Comparison of ENCODE assay signal across 7 cellular contexts in the genomic region with DNA sequence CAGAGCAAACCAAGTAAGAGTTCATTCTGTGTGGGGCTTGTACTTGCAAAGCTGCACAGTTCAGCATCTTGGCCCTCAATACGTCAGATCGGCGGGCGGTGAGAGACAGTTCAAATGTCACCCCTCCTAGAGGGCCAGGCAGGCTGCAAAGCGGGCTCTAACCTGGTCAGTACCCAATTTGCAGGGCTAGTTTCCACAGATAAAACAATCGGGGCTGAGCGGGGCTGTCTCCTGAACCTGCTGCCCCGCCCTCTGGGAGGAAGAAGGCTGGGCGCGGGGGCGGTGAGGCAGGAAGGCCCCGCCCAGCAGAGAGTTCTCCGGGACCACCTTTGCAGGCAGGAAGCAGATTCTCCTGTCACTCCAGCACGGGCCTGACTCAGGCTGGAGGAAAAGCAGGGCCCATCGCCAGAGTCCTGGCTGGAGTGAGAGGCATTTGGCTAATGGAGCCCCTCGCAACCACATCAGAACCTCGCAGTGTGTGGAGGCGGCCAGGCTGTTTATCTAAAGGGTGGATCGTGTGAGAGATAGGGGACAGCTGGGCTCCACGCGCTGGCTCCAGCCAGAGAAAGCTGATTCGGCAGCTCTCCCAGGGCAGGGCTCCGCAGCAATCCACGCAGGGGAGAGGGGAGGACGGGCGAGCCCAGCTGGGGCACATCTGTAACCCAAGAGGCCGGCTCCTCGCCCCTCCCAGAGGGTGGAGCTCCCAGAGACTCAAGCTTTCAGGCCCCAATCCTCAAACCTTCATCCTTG.
DNase-seq lines count a peak whose midpoint lies in the region; ATAC-seq and TF ChIP-seq lines count a peak whose summit lies in the region.

No MANE protein-coding gene starts in this region.

- H3K27ac ChIP-seq in endodermal cell (ENCODE audit: low read depth, low read length) = peak overlapping the region; percentile 67

- peak overlapping the region; percentile 51 for H3K9ac ChIP-seq in endodermal cell (ENCODE audit: extremely low read depth, low read length, poor library complexity, severe bottlenecking)

- H3K4me1 ChIP-seq in endodermal cell (ENCODE audit: control insufficient read depth, insufficient read depth, low read length) = peaks cover 3% of the 10 kb centered on the region

- peak; percentile 77 for DNase-seq in NCI-H2171 treated with DMSO at 0.1 percent for 48 hours (lab: John Stamatoyannopoulos, UW)
- peak; percentile 84 for DNase-seq in activated CD8-positive, alpha-beta memory T cell treated with anti-CD3 and anti-CD28 coated beads for 24 hours
- peak; percentile 95 for DNase-seq in endodermal cell
- peak; percentile 71 for DNase-seq in mucosa of gallbladder (ENCODE audit: low spot score)
- DNase-seq in stimulated activated effector memory CD8-positive, alpha-beta T cell treated with anti-CD3 and anti-CD28 coated beads, Interleukin-12 subunit alpha, Interleukin-12 subunit beta, amount 100 ng/mL, for 72 hours (ENCODE audit: low spot score in 2 of 2) = peak; percentile 45 to 76

- H3K27ac Mint-ChIP-seq in endodermal cell = peak overlapping the region; percentile 95
- H3K27ac Mint-ChIP-seq in stimulated activated effector memory CD8-positive, alpha-beta T cell treated with anti-CD3 and anti-CD28 coated beads, Interleukin-12 subunit alpha, Interleukin-12 subunit beta, amount 100 ng/mL, for 72 hours = peak overlapping the region; percentile 94

- H3K9me3 ChIP-seq in endodermal cell (ENCODE audit: control insufficient read depth, low read length) = no peaks in the 10 kb centered on the region

- no peaks in the 10 kb centered on the region for H3K36me3 ChIP-seq in endodermal cell (ENCODE audit: control insufficient read depth, insufficient read depth, low read length)

- peaks cover 25% of the 10 kb centered on the region for H3K4me1 Mint-ChIP-seq in endodermal cell
- H3K4me1 Mint-ChIP-seq in stimulated activated effector memory CD8-positive, alpha-beta T cell treated with anti-CD3 and anti-CD28 coated beads, Interleukin-12 subunit alpha, Interleukin-12 subunit beta, amount 100 ng/mL, for 72 hours = peaks cover 24% of the 10 kb centered on the region

- H3K4me3 ChIP-seq in endodermal cell (ENCODE audit: low read length) = peak overlapping the region; percentile 73

- peak overlapping the region; percentile 65 for H3K4me3 Mint-ChIP-seq in endodermal cell
- peak overlapping the region; percentile 82 for H3K4me3 Mint-ChIP-seq in stimulated activated effector memory CD8-positive, alpha-beta T cell treated with anti-CD3 and anti-CD28 coated beads, Interleukin-12 subunit alpha, Interleukin-12 subunit beta, amount 100 ng/mL, for 72 hours

- H3K36me3 Mint-ChIP-seq in endodermal cell (ENCODE audit: low read depth) = no peaks in the 10 kb centered on the region
- no peaks in the 10 kb centered on the region for H3K36me3 Mint-ChIP-seq in stimulated activated effector memory CD8-positive, alpha-beta T cell treated with anti-CD3 and anti-CD28 coated beads, Interleukin-12 subunit alpha, Interleukin-12 subunit beta, amount 100 ng/mL, for 72 hours

- 3 to 9% methylated on average over 10 to 28 of the region's 28 CpGs for WGBS in endodermal cell (ENCODE audit: insufficient coverage in 1 of 2, insufficient read length in 1 of 2), 2 experiments

- TF ChIP-seq CTCF in endodermal cell (conservative IDR thresholded peaks at IDR 0.05) = no peak

- no peaks in the 10 kb centered on the region for H3K27me3 ChIP-seq in endodermal cell (ENCODE audit: control insufficient read depth, insufficient read depth, low read length, poor library complexity, severe bottlenecking)

- H3K9me3 Mint-ChIP-seq in endodermal cell = no peaks in the 10 kb centered on the region
- H3K9me3 Mint-ChIP-seq in stimulated activated effector memory CD8-positive, alpha-beta T cell treated with anti-CD3 and anti-CD28 coated beads, Interleukin-12 subunit alpha, Interleukin-12 subunit beta, amount 100 ng/mL, for 72 hours = no peaks in the 10 kb centered on the region

- peak; percentile 75 for ATAC-seq in GM18498 (IDR thresholded peaks at IDR 0.05; ENCODE audit: unreplicated experiment)
- peak; percentile 74 for ATAC-seq in HG02642 (IDR thresholded peaks at IDR 0.05; ENCODE audit: poor library complexity, unreplicated experiment)
- peak; percentile 84 for ATAC-seq in stimulated activated effector memory CD8-positive, alpha-beta T cell treated with anti-CD3 and anti-CD28 coated beads, Interleukin-12 subunit alpha, Interleukin-12 subunit beta, amount 100 ng/mL, for 72 hours

- no peaks in the 10 kb centered on the region for H3K27me3 Mint-ChIP-seq in endodermal cell (ENCODE audit: insufficient read depth)

Comparison
In these comparisons a context has a peak if more than half of its experiments do, and no peak if none do; other contexts are left out.
1. Peak in every context shown above with its lines: DNase-seq, ATAC-seq, H3K4me3 ChIP-seq and H3K27ac ChIP-seq.